15 cellular contexts compared by ENCODE assay signal in the genomic region with DNA sequence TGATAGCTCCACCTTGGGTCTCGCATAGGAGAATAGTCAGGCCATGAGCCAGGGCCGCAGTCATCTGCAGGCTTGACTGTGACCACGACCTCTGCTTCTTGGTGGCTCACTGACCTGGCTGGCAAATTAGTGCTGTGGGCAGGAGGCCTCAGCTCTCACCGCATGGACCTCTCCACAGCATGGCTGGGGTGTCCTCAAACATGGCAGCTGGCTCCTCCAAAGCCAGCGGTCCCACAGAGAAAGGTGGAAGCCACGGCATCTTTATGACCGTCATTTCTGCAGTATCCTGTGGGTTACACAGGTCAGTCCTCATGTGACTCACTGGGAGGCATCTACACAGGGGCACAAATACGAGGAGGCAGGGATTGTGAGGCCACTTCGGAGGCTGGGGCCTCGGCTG.
"Had no signal": no experiment of that assay in that cellular context is flagged by ENCODE, and none has a peak within 500 bp of the region (broad histone marks: within the 10 kb centered on the region; RNA-seq: fewer than 3 reads in every experiment).

No MANE protein-coding gene starts in this region.

- DNase-seq: dermis blood vessel endothelial cell; endodermal cell; erythroblast; foreskin melanocyte; kidney; mammary epithelial cell; mucosa of descending colon; stimulated activated naive CD4-positive, alpha-beta T cell treated with Interleukin-2 at 50 U/mL for 16 hours; tibial artery; upper lobe of left lung; uterus had no signal

- H3K27ac Mint-ChIP-seq: endodermal cell; natural killer cell treated with Interleukin-12 subunit alpha and Interleukin-12 subunit beta and Interleukin-15 and Interleukin-18, amount 100 ng/mL, for 72 hours had no signal

- H3K27me3 ChIP-seq: hepatocyte, tibial artery, upper lobe of left lung, uterus had no signal

- H3K79me2 ChIP-seq: hepatocyte had no signal

- H3K9me3 Mint-ChIP-seq: endodermal cell; natural killer cell treated with Interleukin-12 subunit alpha and Interleukin-12 subunit beta and Interleukin-15 and Interleukin-18, amount 100 ng/mL, for 72 hours; neural progenitor cell had no signal

- H2AFZ ChIP-seq: hepatocyte, neural progenitor cell had no signal

- H3K27ac ChIP-seq: hepatocyte, neural progenitor cell, tibial artery, upper lobe of left lung, uterus had no signal

- H3K36me3 ChIP-seq: neural progenitor cell, tibial artery, uterus had no signal

- H3K9me3 ChIP-seq: mucosa of descending colon, tibial artery, upper lobe of left lung, uterus had no signal

- H3K4me3 ChIP-seq: hepatocyte, mucosa of descending colon, neural progenitor cell, tibial artery, upper lobe of left lung, uterus had no signal

- ATAC-seq: mucosa of descending colon; natural killer cell treated with Interleukin-12 subunit alpha and Interleukin-12 subunit beta and Interleukin-15 and Interleukin-18, amount 100 ng/mL, for 72 hours; sciatic nerve had no signal

- H3K4me2 ChIP-seq: hepatocyte, neural progenitor cell had no signal

- H3K4me3 Mint-ChIP-seq: endodermal cell; natural killer cell treated with Interleukin-12 subunit alpha and Interleukin-12 subunit beta and Interleukin-15 and Interleukin-18, amount 100 ng/mL, for 72 hours; neural progenitor cell had no signal

- H3K27me3 Mint-ChIP-seq: natural killer cell treated with Interleukin-12 subunit alpha and Interleukin-12 subunit beta and Interleukin-15 and Interleukin-18, amount 100 ng/mL, for 72 hours had no signal

- H3K9ac ChIP-seq: neural progenitor cell had no signal

- H3K36me3 Mint-ChIP-seq: natural killer cell treated with Interleukin-12 subunit alpha and Interleukin-12 subunit beta and Interleukin-15 and Interleukin-18, amount 100 ng/mL, for 72 hours had no signal
